11 cellular contexts compared by ENCODE assay signal in the genomic region with DNA sequence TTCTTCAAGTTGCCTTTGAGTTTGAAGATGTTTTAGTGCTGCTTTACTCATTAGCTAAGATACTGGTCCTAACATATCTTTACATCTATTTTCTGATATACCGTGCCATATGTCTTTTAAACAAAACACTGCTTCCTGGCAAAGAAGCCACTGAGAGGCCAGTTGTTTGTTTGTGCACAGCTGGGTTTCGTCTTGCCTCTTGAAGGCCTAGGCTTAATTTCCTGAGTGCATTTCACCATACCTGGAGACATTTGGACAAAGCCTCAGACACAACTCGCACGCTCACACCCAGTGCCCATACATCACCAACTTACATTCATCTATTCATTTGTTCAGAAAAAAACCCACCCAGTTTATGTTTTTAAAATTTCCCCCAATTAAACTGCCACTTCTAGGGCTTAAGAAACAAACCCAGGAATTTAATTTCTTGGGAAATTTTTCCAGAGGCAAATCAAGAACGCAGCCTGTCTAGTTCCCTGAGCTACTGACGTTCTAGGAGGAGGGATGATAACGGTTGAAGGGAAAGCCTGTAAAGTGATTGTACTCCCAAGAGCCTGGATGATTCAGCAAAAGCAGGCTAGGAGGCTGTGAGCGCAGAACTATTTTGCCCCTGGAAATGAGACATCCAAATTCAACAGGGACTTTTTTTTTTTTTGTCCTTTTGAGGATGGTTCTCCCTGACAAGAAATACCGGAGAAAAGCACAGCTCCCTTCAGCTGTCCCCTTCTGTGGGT.
DNase-seq lines count a peak whose midpoint lies in the region; ATAC-seq, FAIRE-seq and TF ChIP-seq lines count a peak whose summit lies in the region.
"Had no signal": no experiment of that assay in that cellular context is flagged by ENCODE, and none has a peak within 500 bp of the region (broad histone marks: within the 10 kb centered on the region; RNA-seq: fewer than 3 reads in every experiment).

No MANE protein-coding gene starts in this region.

- no peak overlapping the region for H4K91ac ChIP-seq in IMR-90 (ENCODE audit: insufficient read depth, low read depth, low read length)

- no peak overlapping the region for H3K14ac ChIP-seq in IMR-90 (replicated peaks; ENCODE audit: low read depth, low read length)

- no peak overlapping the region for H3K4ac ChIP-seq in IMR-90 (ENCODE audit: low read depth, low read length)

- H3K27me3 ChIP-seq in IMR-90 (ENCODE audit: control insufficient read depth, insufficient read depth, low read length) (peaks cover 17% of the 10 kb centered on the region), K562 (ENCODE audit: control insufficient read depth in 2 of 2, insufficient read depth in 2 of 2, low read length in 2 of 2) (peaks cover 14 to 29% of the 10 kb centered on the region in 2 experiments; a peak in 4 of 5 replicates)

- no peak for ATAC-seq in IMR-90 (ENCODE audit: low read depth)
- ATAC-seq in K562 = peak; percentile 77
- ATAC-seq in GM19035 (IDR thresholded peaks at IDR 0.05; ENCODE audit: unreplicated experiment) = no peak
- ATAC-seq in GM21367 (IDR thresholded peaks at IDR 0.05; ENCODE audit: unreplicated experiment) = no peak

- H3K4me1 Mint-ChIP-seq in chondrocyte (ENCODE audit: low read depth) = peaks cover 17% of the 10 kb centered on the region

- H3K79me1 ChIP-seq in IMR-90 (ENCODE audit: low read depth in 1 of 2, low read length in 2 of 2) = no peaks in the 10 kb centered on the region

- H3K9me1 ChIP-seq in IMR-90 (ENCODE audit: insufficient read depth, low read length) (no peaks in the 10 kb centered on the region), K562 (ENCODE audit: control insufficient read depth, insufficient read depth, low read length) (no peaks in the 10 kb centered on the region)

- in situ Hi-C loops in IMR-90 (cut with MboI; ENCODE audit: low sequenced_read_pairs) (no loop called here), K562 (cut with MboI) (no loop called here)

- no peak for TF ChIP-seq EP300 in K562 (IDR thresholded peaks at IDR 0.05; ENCODE audit: low read length)

- H2BK20ac ChIP-seq in IMR-90 (ENCODE audit: low read depth, low read length) = no peak overlapping the region

- H3K27ac ChIP-seq in IMR-90 (ENCODE audit: insufficient read depth, low read length) (no peak overlapping the region), K562 (ENCODE audit: extremely low read depth, low read depth, low read length) (no peak overlapping the region)

- DNase-seq in AG08395 (ENCODE audit: low spot score) (peak; percentile 60), IMR-90 (peak; percentile 28), K562 (ENCODE audit: extremely low read depth in 1 of 4, low spot score in 3 of 4) (peak in 2 of 4 experiments; percentile 36 to 45), iPS-NIHi7 (ENCODE audit: extremely low spot score) (peak; percentile 26), chondrocyte (ENCODE audit: low spot score) (no peak)
- no peak for DNase-seq in activated CD4-positive, alpha-beta T cell treated with anti-CD3 and anti-CD28 coated beads, Interleukin-2, amount 50 U/mL, for 1 hour
- DNase-seq: activated T-cell treated with anti-CD3 and anti-CD28 coated beads, Interleukin-2, amount 50 U/mL, for 4 hours; aorta had no signal

- H2BK120ac ChIP-seq in IMR-90 (ENCODE audit: low read depth, low read length) = no peak overlapping the region

- dilution Hi-C loops in IMR-90 (cut with HindIII; ENCODE audit: low sequenced_read_pairs, unreplicated experiment) = no loop called here

- no peak overlapping the region for H2AK5ac ChIP-seq in IMR-90 (ENCODE audit: low read depth, low read length)

- no CpG with 5 or more reads among the region's 9 CpGs for WGBS in IMR-90 (ENCODE audit: extremely low coverage in 2 of 2, insufficient read length in 1 of 2), 2 experiments
- WGBS in K562 (ENCODE audit: insufficient coverage, low coverage, missing lambda C conversion rate) = 13% methylated on average over 9 of the region's 9 CpGs

- H4K20me1 ChIP-seq in IMR-90 (ENCODE audit: insufficient read depth, low read length) (no peaks in the 10 kb centered on the region), K562 (replicated peaks; ENCODE audit: control insufficient read depth, insufficient read depth, low read length) (no peaks in the 10 kb centered on the region)

- H3K4me3 ChIP-seq in IMR-90 (ENCODE audit: insufficient read depth, low read depth, low read length) (no peak overlapping the region), K562 (no peak overlapping the region)

- CTCF ChIA-PET in IMR-90 (lab: Yijun Ruan, JAX) = interaction anchor here (0.6 kb wide), 1 partner anchor 322 kb away, joined by 4 read pairs; no protein-coding TSS in a partner anchor
- CTCF ChIA-PET in K562 (lab: Yijun Ruan, JAX; ENCODE audit: low intra/inter-chr PET ratio) = interaction anchor here (0.7 to 1.0 kb wide), 2 partner anchors 144 to 280 kb away, joined by 3 to 4 read pairs; no protein-coding TSS in a partner anchor

- H3K4me2 ChIP-seq in IMR-90 (ENCODE audit: low read depth, low read length) (no peak overlapping the region), K562 (ENCODE audit: insufficient read depth, low read length) (no peak overlapping the region)

- no peaks in the 10 kb centered on the region for H3K9me3 Mint-ChIP-seq in chondrocyte (ENCODE audit: low read depth)
- H3K9me3 Mint-ChIP-seq: activated T-cell treated with anti-CD3 and anti-CD28 coated beads, Interleukin-2, amount 50 U/mL, for 4 hours had no signal

- no peak for TF ChIP-seq RAD21 in IMR-90 (IDR thresholded peaks at IDR 0.05; ENCODE audit: low read length)
- no peak for TF ChIP-seq RAD21 in K562 (CRISPR knock-in tag; conservative IDR thresholded peaks at IDR 0.05 in 1 of 2, IDR thresholded peaks at IDR 0.05 in 1 of 2)

- no peak overlapping the region for H2AFZ ChIP-seq in IMR-90 (replicated peaks; ENCODE audit: low read length, poor library complexity)
- no peak overlapping the region for H2AFZ ChIP-seq in K562 (ENCODE audit: low read depth, low read length)

- H3K9ac ChIP-seq in IMR-90 (ENCODE audit: low read depth, low read length) (no peak overlapping the region), K562 (ENCODE audit: insufficient read depth in 1 of 2, low read depth in 2 of 2, low read length in 2 of 2) (no peak overlapping the region)

- H4K5ac ChIP-seq in IMR-90 (ENCODE audit: low read depth, low read length) = no peak overlapping the region

- no peaks in the 10 kb centered on the region for H3K9me3 ChIP-seq in IMR-90 (ENCODE audit: control insufficient read depth, insufficient read depth, low read length)
- no peaks in the 10 kb centered on the region for H3K9me3 ChIP-seq in K562 (replicated peaks; ENCODE audit: control insufficient read depth, insufficient read depth, low read depth, low read length)

- POLR2A ChIA-PET in IMR-90 (lab: Charles Lee; ENCODE audit: unreplicated experiment) (no interaction called here), K562 (lab: Yijun Ruan, JAX) (interaction anchor here (0.6 to 1.8 kb wide), 3 partner anchors 9 to 197 kb away, joined by 3 to 8 read pairs (median 4); no protein-coding TSS in a partner anchor)

- no peak overlapping the region for H3K23ac ChIP-seq in IMR-90 (ENCODE audit: low read depth, low read length)

- no peak overlapping the region for H3K18ac ChIP-seq in IMR-90 (ENCODE audit: low read depth, low read length)

- H3K4me1 ChIP-seq in IMR-90 (ENCODE audit: control insufficient read depth, insufficient read depth, low read length) = no peaks in the 10 kb centered on the region
- H3K4me1 ChIP-seq in K562 (replicated peaks in 1 of 2; ENCODE audit: control insufficient read depth in 2 of 2, insufficient read depth in 2 of 2, low read length in 2 of 2) = no peaks in the 10 kb centered on the region; a peak in 1 of 5 replicates

- peaks cover 27% of the 10 kb centered on the region for H3K27me3 Mint-ChIP-seq in chondrocyte (ENCODE audit: low read depth)

- no peak for FAIRE-seq in K562 (lab: Jason Lieb, UNC)
- FAIRE-seq: islet of Langerhans had no signal

- no peak overlapping the region for H3K56ac ChIP-seq in IMR-90 (ENCODE audit: extremely low read depth, insufficient read depth, low read length)

- H3K27ac Mint-ChIP-seq in chondrocyte (ENCODE audit: unreplicated experiment) = no peak overlapping the region

- TF ChIP-seq POLR2A in IMR-90 (IDR thresholded peaks at IDR 0.05; ENCODE audit: low read depth, low read length) (no peak), K562 (conservative IDR thresholded peaks at IDR 0.05) (no peak)

- no peak overlapping the region for H2BK15ac ChIP-seq in IMR-90 (ENCODE audit: low read depth, low read length)

- H3K36me3 Mint-ChIP-seq in chondrocyte (ENCODE audit: low read depth) = no peaks in the 10 kb centered on the region

- intact Hi-C loops in IMR-90 (cut with micrococcal nuclease) (loop anchor here (10.0 kb wide), 1 partner anchor 282 kb away; no protein-coding TSS in a partner anchor), K562 (cut with micrococcal nuclease) (loop anchor here (5.0 kb wide), 3 partner anchors 144 to 339 kb away; no protein-coding TSS in a partner anchor)

- no peak overlapping the region for H3K4me3 Mint-ChIP-seq in chondrocyte (ENCODE audit: unreplicated experiment)

- BruUV-seq in IMR-90 (replicated peaks; lab: Mats Ljungman, UMichigan) (no TSS peak), K562 (replicated peaks; lab: Mats Ljungman, UMichigan) (no TSS peak)

- H3K79me2 ChIP-seq in K562 (ENCODE audit: control insufficient read depth, insufficient read depth, low read length) = no peaks in the 10 kb centered on the region

- no peak overlapping the region for H2BK5ac ChIP-seq in IMR-90 (ENCODE audit: low read depth, low read length, poor library complexity, severe bottlenecking)

- H3K36me3 ChIP-seq in IMR-90 (ENCODE audit: control insufficient read depth, insufficient read depth, low read length) (no peaks in the 10 kb centered on the region), K562 (ENCODE audit: control insufficient read depth, insufficient read depth, low read length) (no peaks in the 10 kb centered on the region)

- H2AK9ac ChIP-seq in IMR-90 (replicated peaks; ENCODE audit: low read depth, low read length, poor library complexity) = no peak overlapping the region

- TF ChIP-seq CTCF in IMR-90 (conservative IDR thresholded peaks at IDR 0.05; ENCODE audit: low read depth, low read length) = no peak
- no peak for TF ChIP-seq CTCF in K562 (IDR thresholded peaks at IDR 0.05 in 2 of 3, conservative IDR thresholded peaks at IDR 0.05 in 1 of 3; ENCODE audit: insufficient read depth in 2 of 3, low read depth in 1 of 3, low read length in 3 of 3)
- no peak for TF ChIP-seq CTCF in chondrocyte (IDR thresholded peaks at IDR 0.05)

- H4K8ac ChIP-seq in IMR-90 (ENCODE audit: low read depth in 2 of 2, low read length in 2 of 2) = no peak overlapping the region

TF ChIP-seq in IMR-90, 13 proteins besides CTCF, POLR2A, EP300 and RAD21:
- TF ChIP-seq BHLHE40 (IDR thresholded peaks at IDR 0.05; ENCODE audit: low read depth, low read length) = no peak
- no peak for TF ChIP-seq RCOR1 (IDR thresholded peaks at IDR 0.05; ENCODE audit: insufficient replicate concordance, low read length)
- peak; percentile 23; the same call in 1 of the 2 replicates for TF ChIP-seq NFE2L2 (IDR thresholded peaks at IDR 0.05; ENCODE audit: low read depth, low read length)
TF ChIP-seq in IMR-90: peak in this region for 1.

TF ChIP-seq in K562, 482 proteins besides CTCF, POLR2A, EP300 and RAD21 (continues in another document):
- TF ChIP-seq C11orf30 (IDR thresholded peaks at IDR 0.05; ENCODE audit: low read depth) (peak; percentile 81), NFE2L1 (tag; IDR thresholded peaks at IDR 0.05; ENCODE audit: borderline replicate concordance, low read depth) (peak; percentile 52; the same call in 1 of the 2 replicates)

Comparison
In these comparisons a context has a peak if more than half of its experiments do, and no peak if none do; other contexts are left out.
1. DNase-seq: peak in AG08395 (single experiment), IMR-90 (single experiment) and iPS-NIHi7 (single experiment); none in activated CD4-positive, alpha-beta T cell treated with anti-CD3 and anti-CD28 coated beads, Interleukin-2, amount 50 U/mL, for 1 hour (single experiment) and chondrocyte (single experiment).